Comparison of ENCODE assay signal across 25 cellular contexts in genomic region chr18:8401606-8402005, GRCh38.
"Had no signal": no experiment of that assay in that cellular context is flagged by ENCODE, and none has a peak within 500 bp of the region (broad histone marks: within the 10 kb centered on the region; RNA-seq: fewer than 3 reads in every experiment).

No MANE protein-coding gene starts in this region.

- H3K27me3 ChIP-seq: neural progenitor cell, ovary, right lobe of liver, sigmoid colon, suprapubic skin, testis, tibial artery, transverse colon, upper lobe of right lung, uterus had no signal

- DNase-seq: natural killer cell; occipital lobe; ovary; posterior cingulate gyrus; psoas muscle; right cardiac atrium; right lobe of liver; sigmoid colon; small intestine; stimulated activated CD4-positive, alpha-beta T cell treated with anti-CD3 and anti-CD28 coated beads, Interleukin-15, amount 100 ng/mL, for 24 hours; stimulated activated CD4-positive, alpha-beta T cell treated with anti-CD3 and anti-CD28 coated beads, Interleukin-2, amount 100 ng/mL, for 24 hours; stimulated activated CD4-positive, alpha-beta T cell treated with anti-CD3 and anti-CD28 coated beads, Interleukin-2, amount 100 ng/mL, for 48 hours; stimulated activated CD4-positive, alpha-beta T cell treated with anti-CD3 and anti-CD28 coated beads, Interleukin-4, amount 100 ng/mL, for 24 hours; stimulated activated naive B cell treated with anti-CD40 and anti-IgM and Interleukin-4, amounts not matched to agents 10 μg/mL and 1 μg/mL and 100 μg/mL, for 72 hours; stimulated activated naive CD8-positive, alpha-beta T cell treated with anti-CD3 and anti-CD28 coated beads, Interleukin-15, amount 100 ng/mL, for 72 hours; stimulated activated naive CD8-positive, alpha-beta T cell treated with anti-CD3 and anti-CD28 coated beads, Interleukin-15, Interleukin-2, amounts not matched to agents 100 U/mL and 50 U/mL, for 24 hours; substantia nigra; testis; tibial artery; transverse colon; upper lobe of right lung; uterus had no signal

- ATAC-seq: natural killer cell; psoas muscle; right cardiac atrium; right lobe of liver; stimulated activated effector memory CD8-positive, alpha-beta T cell treated with anti-CD3 and anti-CD28 coated beads, Interleukin-12 subunit alpha, Interleukin-12 subunit beta, amount 100 ng/mL, for 72 hours; stimulated activated naive B cell treated with anti-CD40 and anti-IgM and Interleukin-4, amounts not matched to agents 10 μg/mL and 1 μg/mL and 100 μg/mL, for 72 hours; stimulated activated naive CD8-positive, alpha-beta T cell treated with anti-CD3 and anti-CD28 coated beads, Interleukin-15, amount 100 ng/mL, for 72 hours; stimulated activated naive CD8-positive, alpha-beta T cell treated with anti-CD3 and anti-CD28 coated beads, Interleukin-15, Interleukin-2, amounts not matched to agents 100 U/mL and 50 U/mL, for 24 hours; upper lobe of right lung had no signal

- H3K4me3 ChIP-seq: neural progenitor cell, ovary, psoas muscle, right lobe of liver, sigmoid colon, suprapubic skin, testis, tibial artery, transverse colon, upper lobe of right lung, uterus had no signal

- H3K36me3 ChIP-seq: neural progenitor cell, ovary, right lobe of liver, transverse colon, uterus had no signal
